19 cellular contexts compared by ENCODE assay signal in genomic region chr14:94161979-94162378, GRCh38. TPM values are rescaled to one million over a fixed set of nuclear protein-coding genes. Genes with fewer than 3 reads are reported as not detected.
DNase-seq lines count a peak whose midpoint lies in the region; ATAC-seq and TF ChIP-seq lines count a peak whose summit lies in the region.
"Had no signal": no experiment of that assay in that cellular context is flagged by ENCODE, and none has a peak within 500 bp of the region (broad histone marks: within the 10 kb centered on the region; RNA-seq: fewer than 3 reads in every experiment).

No MANE protein-coding gene starts in this region.

- H3K27me3 Mint-ChIP-seq in MCF 10A (ENCODE audit: insufficient read depth, unreplicated experiment) = peaks cover 32% of the 10 kb centered on the region
- H3K27me3 Mint-ChIP-seq: activated naive CD8-positive, alpha-beta T cell treated with anti-CD3 and anti-CD28 coated beads, Interleukin-2, amount 50 U/mL, for 24 hours had no signal

- no peak for TF ChIP-seq POLR2A in breast epithelium (IDR thresholded peaks at IDR 0.05)

- peak; percentile 14 for DNase-seq in MCF 10A (ENCODE audit: unreplicated experiment)
- no peak for DNase-seq in breast epithelium (ENCODE audit: low spot score in 2 of 2)
- DNase-seq in OCI-M1 (lab: John Stamatoyannopoulos, UW) = peak; percentile 45
- DNase-seq in dermis blood vessel endothelial cell = peak; percentile 7
- peak; percentile 20 for DNase-seq in superior temporal gyrus (ENCODE audit: extremely low spot score)
- DNase-seq in WERI-Rb-1 = no peak
- DNase-seq: activated CD8-positive, alpha-beta memory T cell treated with anti-CD3 and anti-CD28 coated beads, Interleukin-2, amount 50 U/mL, for 4 hours; activated naive CD8-positive, alpha-beta T cell treated with anti-CD3 and anti-CD28 coated beads, Interleukin-2, amount 50 U/mL, for 24 hours; cerebellar nuclear complex; DMS79; heart left ventricle; HFFc6; NCI-H187; NCI-H526 treated with DMSO at 0.1 percent for 48 hours; SJCRH30 had no signal

- H3K36me3 Mint-ChIP-seq in MCF 10A (ENCODE audit: insufficient read depth, unreplicated experiment) = no peaks in the 10 kb centered on the region

- no peak for TF ChIP-seq CTCF in MCF 10A (IDR thresholded peaks at IDR 0.05; ENCODE audit: unreplicated experiment)
- TF ChIP-seq CTCF in breast epithelium (IDR thresholded peaks at IDR 0.05) = no peak
- no peak for TF ChIP-seq CTCF in WERI-Rb-1 (IDR thresholded peaks at IDR 0.05; ENCODE audit: low read depth, low read length)

- H3K4me3 Mint-ChIP-seq in MCF 10A (ENCODE audit: unreplicated experiment) = no peak overlapping the region
- H3K4me3 Mint-ChIP-seq: activated naive CD8-positive, alpha-beta T cell treated with anti-CD3 and anti-CD28 coated beads, Interleukin-2, amount 50 U/mL, for 24 hours; B cell; HFFc6 had no signal

- no peaks in the 10 kb centered on the region for H3K4me1 ChIP-seq in breast epithelium

- POLR2A ChIA-PET in MCF 10A (lab: Yijun Ruan, JAX) = interaction anchor here (0.6 to 1.0 kb wide), 2 partner anchors 12 to 25 kb away, joined by 3 to 4 read pairs; no protein-coding TSS in a partner anchor

- H3K27ac Mint-ChIP-seq in MCF 10A (ENCODE audit: low read depth, unreplicated experiment) = no peak overlapping the region
- H3K27ac Mint-ChIP-seq: activated naive CD8-positive, alpha-beta T cell treated with anti-CD3 and anti-CD28 coated beads, Interleukin-2, amount 50 U/mL, for 24 hours; B cell; HFFc6 had no signal

- CTCF ChIA-PET in MCF 10A (lab: Yijun Ruan, JAX) = interaction anchor here (0.6 to 1.1 kb wide), 3 partner anchors 10 to 109 kb away, joined by 3 to 5 read pairs (median 3); no protein-coding TSS in a partner anchor

- H3K36me3 ChIP-seq in breast epithelium (no peaks in the 10 kb centered on the region), WERI-Rb-1 (no peaks in the 10 kb centered on the region)
- H3K36me3 ChIP-seq: heart left ventricle, SJCRH30, thoracic aorta had no signal

- H3K27ac ChIP-seq in breast epithelium (no peak overlapping the region), WERI-Rb-1 (no peak overlapping the region)
- H3K27ac ChIP-seq: heart left ventricle, SJCRH30, thoracic aorta had no signal

- no peak overlapping the region for H3K4me3 ChIP-seq in breast epithelium
- no peak overlapping the region for H3K4me3 ChIP-seq in WERI-Rb-1 (ENCODE audit: low read depth, low read length)
- H3K4me3 ChIP-seq: heart left ventricle, SJCRH30, thoracic aorta had no signal

- peaks cover 0 to 10% of the 10 kb centered on the region in 2 donors for H3K27me3 ChIP-seq in breast epithelium
- H3K27me3 ChIP-seq in WERI-Rb-1 (ENCODE audit: insufficient read depth, low read depth, severe bottlenecking) = no peaks in the 10 kb centered on the region
- H3K27me3 ChIP-seq: SJCRH30 had no signal

- no peaks in the 10 kb centered on the region for H3K4me1 Mint-ChIP-seq in MCF 10A (ENCODE audit: insufficient read depth, unreplicated experiment)
- H3K4me1 Mint-ChIP-seq: B cell had no signal

- ATAC-seq in HG03342 (IDR thresholded peaks at IDR 0.05; ENCODE audit: unreplicated experiment) = no peak
- no peak for ATAC-seq in GM21423 (IDR thresholded peaks at IDR 0.05; ENCODE audit: unreplicated experiment)
- ATAC-seq: activated naive CD8-positive, alpha-beta T cell treated with anti-CD3 and anti-CD28 coated beads, Interleukin-2, amount 50 U/mL, for 24 hours; heart left ventricle had no signal

- no peaks in the 10 kb centered on the region for H3K9me3 Mint-ChIP-seq in MCF 10A (ENCODE audit: unreplicated experiment)
- H3K9me3 Mint-ChIP-seq: activated naive CD8-positive, alpha-beta T cell treated with anti-CD3 and anti-CD28 coated beads, Interleukin-2, amount 50 U/mL, for 24 hours; HFFc6 had no signal

- no TSS peak for BruUV-seq in MCF 10A (replicated peaks; lab: Mats Ljungman, UMichigan)

- H3K9me3 ChIP-seq in breast epithelium (no peaks in the 10 kb centered on the region), WERI-Rb-1 (ENCODE audit: severe bottlenecking) (no peaks in the 10 kb centered on the region)
- H3K9me3 ChIP-seq: heart left ventricle, SJCRH30, thoracic aorta had no signal

- intact Hi-C loops in MCF 10A (cut with micrococcal nuclease) = no loop called here
- intact Hi-C loops in breast epithelium (cut with DNase I; ENCODE audit: low total_unique reads) = no loop called here

RNA-seq across cellular contexts. Expression of gene PPP4R4, which starts 12.1 kb away (rescaled TPM):
- total RNA-seq in MCF 10A (2022) = 0.66 and 0.91 TPM in 2 replicates
- 1 to 10 TPM in 2 of 3 donors, under 1 TPM in 1; 0.48 to 7.9 (median 7.2) TPM for total RNA-seq in breast epithelium
- total RNA-seq in dermis blood vessel endothelial cell = not detected in 2 replicates
- total RNA-seq: B cell had no signal

RNA-seq across cellular contexts. Expression of gene IFI27L2, which starts 32.6 kb away (rescaled TPM):
- 44.3 and 59.3 TPM in 2 replicates for total RNA-seq in MCF 10A (2022)
- 10 to 100 TPM; 74.2 to 98.8 (median 92.1) TPM for total RNA-seq in breast epithelium
- 4.0 and 10.2 TPM in 2 replicates for total RNA-seq in dermis blood vessel endothelial cell

RNA-seq across cellular contexts. Expression of gene IFI27, which starts 51.4 kb away (rescaled TPM):
- total RNA-seq in MCF 10A (2022) (0.63 and 2.0 TPM in 2 replicates), breast epithelium (100 to 1,000 TPM; 101 to 196 (median 160) TPM), dermis blood vessel endothelial cell (75.5 and 375 TPM in 2 replicates)

Comparison
In these comparisons a context has a peak if more than half of its experiments do, and no peak if none do; other contexts are left out.
1. DNase-seq: peak in MCF 10A (single experiment), OCI-M1 (single experiment), dermis blood vessel endothelial cell (single experiment) and superior temporal gyrus (single experiment); none in breast epithelium (0 of 2) and WERI-Rb-1 (single experiment).
2. RNA of gene IFI27, which starts 51.4 kb away (total RNA-seq): 75.5 to 375 TPM in dermis blood vessel endothelial cell and 101 to 196 TPM in breast epithelium; 0.63 to 2.0 TPM in MCF 10A; every median in the first group is over 10 times any median in the second.